In the genomic region with DNA sequence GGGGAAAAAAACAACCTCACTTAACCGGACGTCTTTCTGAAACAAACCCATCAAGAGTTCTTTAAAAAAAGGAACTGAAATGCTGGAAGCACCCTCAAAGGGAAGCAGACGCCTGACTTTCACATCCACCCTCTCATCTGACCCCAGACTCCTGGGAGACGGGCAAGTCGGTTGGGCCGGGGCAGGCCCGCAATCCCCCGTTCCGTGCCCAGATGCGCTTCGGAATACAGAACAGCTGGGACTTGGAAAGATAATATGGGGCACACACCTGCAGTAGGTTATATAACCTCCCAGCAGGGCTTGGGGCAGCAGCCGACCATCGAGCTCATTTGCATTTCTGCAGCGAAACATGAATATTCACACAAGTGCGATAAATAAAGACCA, we compare ENCODE assay signal across 10 cellular contexts. TPM values are rescaled to one million over a fixed set of nuclear protein-coding genes. Genes with fewer than 3 reads are reported as not detected.
DNase-seq lines count a peak whose midpoint lies in the region; ATAC-seq and TF ChIP-seq lines count a peak whose summit lies in the region.
"Had no signal": no experiment of that assay in that cellular context is flagged by ENCODE, and none has a peak within 500 bp of the region (broad histone marks: within the 10 kb centered on the region; RNA-seq: fewer than 3 reads in every experiment).

No MANE protein-coding gene starts in this region.

- peaks cover 72% of the 10 kb centered on the region for H3K27me3 ChIP-seq in NT2/D1 (ENCODE audit: insufficient read depth, insufficient read length)
- H3K27me3 ChIP-seq in suprapubic skin, result peaks cover 5% of the 10 kb centered on the region

- CTCF ChIA-PET in activated CD8-positive, alpha-beta memory T cell treated with anti-CD3 and anti-CD28 coated beads, Interleukin-2, amount 10 ng/mL, durations not matched to agents 7 days and 5 days (lab: Charles Lee), result interaction anchor here (0.7 to 2.6 kb wide), 9 partner anchors 11 to 156 kb away, joined by 3 to 10 read pairs (median 4); no protein-coding TSS in a partner anchor

- no peak for TF ChIP-seq CTCF in suprapubic skin (IDR thresholded peaks at IDR 0.05)

- no peak for TF ChIP-seq EP300 in suprapubic skin (IDR thresholded peaks at IDR 0.05)

- H3K4me1 ChIP-seq in NT2/D1 (ENCODE audit: insufficient read depth, insufficient read length) (peaks cover 14% of the 10 kb centered on the region), suprapubic skin (peaks cover 87% of the 10 kb centered on the region)

- H3K36me3 ChIP-seq in NT2/D1 (ENCODE audit: insufficient read depth, insufficient read length, low read length), result no peaks in the 10 kb centered on the region
- H3K36me3 ChIP-seq in suprapubic skin, result no peaks in the 10 kb centered on the region

- peak overlapping the region; percentile 93 for H3K27ac ChIP-seq in suprapubic skin

- peaks cover 26% of the 10 kb centered on the region for H3K4me1 Mint-ChIP-seq in activated CD8-positive, alpha-beta memory T cell treated with anti-CD3 and anti-CD28 coated beads, Interleukin-2, amount 10 ng/mL, durations not matched to agents 7 days and 5 days

- peak overlapping the region; percentile 63 for H3K4me3 Mint-ChIP-seq in activated CD8-positive, alpha-beta memory T cell treated with anti-CD3 and anti-CD28 coated beads, Interleukin-2, amount 10 ng/mL, durations not matched to agents 7 days and 5 days

- H3K9me3 ChIP-seq in NT2/D1 (ENCODE audit: insufficient read depth, low read length) (no peaks in the 10 kb centered on the region), suprapubic skin (no peaks in the 10 kb centered on the region)

- H3K9me3 Mint-ChIP-seq in activated CD8-positive, alpha-beta memory T cell treated with anti-CD3 and anti-CD28 coated beads, Interleukin-2, amount 10 ng/mL, durations not matched to agents 7 days and 5 days (ENCODE audit: low read depth), result no peaks in the 10 kb centered on the region

- ATAC-seq in activated CD8-positive, alpha-beta memory T cell treated with anti-CD3 and anti-CD28 coated beads, Interleukin-2, amount 10 ng/mL, durations not matched to agents 7 days and 5 days, result no peak
- no peak for ATAC-seq in GM21390 (IDR thresholded peaks at IDR 0.05; ENCODE audit: unreplicated experiment)

- H3K4me3 ChIP-seq in NT2/D1 (ENCODE audit: insufficient read length, low read depth) (peak overlapping the region; percentile 34), suprapubic skin (peak overlapping the region; percentile 66)

- WGBS in suprapubic skin, result 32% methylated on average over 15 of the region's 15 CpGs

- no peak for DNase-seq in activated CD8-positive, alpha-beta memory T cell treated with anti-CD3 and anti-CD28 coated beads, Interleukin-2, amount 10 ng/mL, durations not matched to agents 7 days and 5 days
- DNase-seq in activated CD8-positive, alpha-beta memory T cell treated with anti-CD3 and anti-CD28 coated beads, Interleukin-2, amount 50 U/mL, for 48 hours, result no peak
- DNase-seq in NT2/D1 (ENCODE audit: low read depth, low spot score) (no peak), globus pallidus (ENCODE audit: low spot score) (peak; percentile 45), suprapubic skin (ENCODE audit: low spot score in 2 of 2) (no peak), NCI-H510A treated with DMSO at 0.1 percent for 48 hours (lab: John Stamatoyannopoulos, UW) (no peak), AG08395 (ENCODE audit: low spot score) (no peak)
- DNase-seq: activated CD4-positive, alpha-beta T cell treated with anti-CD3 and anti-CD28 coated beads for 48 hours; NCI-H1105 treated with DMSO at 0.1 percent for 48 hours had no signal

- H3K27me3 Mint-ChIP-seq in activated CD8-positive, alpha-beta memory T cell treated with anti-CD3 and anti-CD28 coated beads, Interleukin-2, amount 10 ng/mL, durations not matched to agents 7 days and 5 days, result no peaks in the 10 kb centered on the region

- no peak overlapping the region for H3K9ac ChIP-seq in NT2/D1 (ENCODE audit: insufficient read length, low read depth)

- TF ChIP-seq POLR2A in suprapubic skin (IDR thresholded peaks at IDR 0.05), result no peak

- H3K27ac Mint-ChIP-seq in activated CD8-positive, alpha-beta memory T cell treated with anti-CD3 and anti-CD28 coated beads, Interleukin-2, amount 10 ng/mL, durations not matched to agents 7 days and 5 days, result peak overlapping the region; percentile 81

- peaks cover 7% of the 10 kb centered on the region for H3K36me3 Mint-ChIP-seq in activated CD8-positive, alpha-beta memory T cell treated with anti-CD3 and anti-CD28 coated beads, Interleukin-2, amount 10 ng/mL, durations not matched to agents 7 days and 5 days

RNA-seq across cellular contexts. Expression of a gene that starts 3.7 kb away (rescaled TPM):
- 100 to 1,000 TPM in 1 of 2 experiments, 10 to 100 TPM in 1; 79.5 to 104 TPM for total RNA-seq in activated CD8-positive, alpha-beta memory T cell treated with anti-CD3 and anti-CD28 coated beads, Interleukin-2, amount 10 ng/mL, durations not matched to agents 7 days and 5 days
- total RNA-seq in suprapubic skin, result 10 to 100 TPM; 54.4 to 93.6 (median 71.3) TPM
